In the genomic region with DNA sequence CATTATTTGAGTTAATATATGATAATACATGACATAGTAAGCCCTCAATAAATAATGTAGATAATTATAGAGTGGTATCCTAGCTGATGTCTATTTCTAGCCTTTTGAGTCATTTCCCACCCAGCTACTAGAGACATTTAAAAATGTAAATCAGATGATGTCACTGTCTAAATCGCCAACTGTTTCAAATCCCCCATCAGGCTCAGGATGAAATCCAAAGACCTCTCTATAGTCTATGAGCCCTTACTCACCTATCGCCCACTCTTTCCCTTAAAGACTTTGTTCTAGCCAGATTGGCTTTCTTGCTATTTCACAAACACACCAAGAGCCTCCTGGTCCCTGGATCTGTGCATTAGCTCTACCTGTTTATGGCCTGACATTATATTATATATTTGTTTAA, we compare ENCODE assay signal across 20 cellular contexts.
"Had no signal": no experiment of that assay in that cellular context is flagged by ENCODE, and none has a peak within 500 bp of the region (broad histone marks: within the 10 kb centered on the region; RNA-seq: fewer than 3 reads in every experiment).

No MANE protein-coding gene starts in this region.

- H3K27me3 ChIP-seq: esophagus muscularis mucosa, gastrocnemius medialis, heart right ventricle, right lobe of liver, suprapubic skin, thyroid gland had no signal

- H3K9me3 ChIP-seq: esophagus muscularis mucosa, gastrocnemius medialis, heart right ventricle, psoas muscle, right lobe of liver, spleen, suprapubic skin, thyroid gland had no signal

- H3K27ac ChIP-seq: epithelial cell of prostate, esophagus muscularis mucosa, gastrocnemius medialis, heart right ventricle, psoas muscle, right lobe of liver, spleen, suprapubic skin, thyroid gland had no signal

- H3K4me3 ChIP-seq: esophagus muscularis mucosa, gastrocnemius medialis, heart right ventricle, psoas muscle, right lobe of liver, spleen, suprapubic skin, thyroid gland had no signal

- DNase-seq: effector memory CD8-positive, alpha-beta T cell; gastrocnemius medialis; heart right ventricle; hypothalamus; kidney glomerular epithelial cell; mesendoderm; naive thymus-derived CD4-positive, alpha-beta T cell; nephron progenitor cell; psoas muscle; retina; right lobe of liver; spleen; stimulated activated CD4-positive, alpha-beta T cell treated with anti-CD3 and anti-CD28 coated beads, Interleukin-15, amount 100 ng/mL, for 24 hours; stimulated activated CD4-positive, alpha-beta T cell treated with anti-CD3 and anti-CD28 coated beads, Interleukin-1b, Interleukin-23, amount 100 ng/mL, for 48 hours; stimulated activated CD4-positive, alpha-beta T cell treated with anti-CD3 and anti-CD28 coated beads, Interleukin-4, amount 100 ng/mL, for 24 hours; stimulated activated naive CD4-positive, alpha-beta T cell; thyroid gland had no signal

- H3K36me3 ChIP-seq: esophagus muscularis mucosa, gastrocnemius medialis, heart right ventricle, right lobe of liver, spleen, suprapubic skin, thyroid gland had no signal

- H3K4me1 ChIP-seq: esophagus muscularis mucosa, heart right ventricle, right lobe of liver, spleen, thyroid gland had no signal
